19 cellular contexts compared by ENCODE assay signal in the genomic region with DNA sequence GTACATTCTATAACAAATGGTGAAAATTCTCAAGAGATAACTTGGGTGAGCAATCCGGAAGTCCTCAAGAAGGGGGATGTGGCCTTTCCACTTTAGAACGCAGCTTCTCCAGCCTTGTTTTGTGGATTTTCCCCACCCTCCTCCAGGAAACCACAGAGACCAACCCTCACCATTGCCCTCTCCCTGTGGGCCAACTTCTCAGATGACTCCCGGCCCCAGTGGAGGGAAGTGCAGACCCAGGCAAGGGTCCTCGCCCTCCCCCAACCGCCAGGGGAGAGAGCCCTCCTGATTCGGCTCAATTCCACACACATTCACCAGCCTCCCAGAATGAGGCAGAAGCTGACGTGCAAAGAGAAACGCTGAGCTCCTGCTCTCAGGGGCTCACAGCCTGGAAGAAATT.
"Had no signal": no experiment of that assay in that cellular context is flagged by ENCODE, and none has a peak within 500 bp of the region (broad histone marks: within the 10 kb centered on the region; RNA-seq: fewer than 3 reads in every experiment).

No MANE protein-coding gene starts in this region.

- H3K27ac Mint-ChIP-seq: activated naive CD4-positive, alpha-beta T cell treated with anti-CD3 and anti-CD28 coated beads, Interleukin-2, amount 50 U/mL, for 24 hours had no signal

- H3K36me3 Mint-ChIP-seq: activated naive CD4-positive, alpha-beta T cell treated with anti-CD3 and anti-CD28 coated beads, Interleukin-2, amount 50 U/mL, for 24 hours; naive B cell; neural progenitor cell had no signal

- H3K27ac ChIP-seq: body of pancreas, gastrocnemius medialis, neural progenitor cell, ovary, sigmoid colon, thyroid gland had no signal

- H3K36me3 ChIP-seq: gastrocnemius medialis, neural progenitor cell, ovary, sigmoid colon, thyroid gland had no signal

- ATAC-seq: activated CD4-positive, CD25-positive, alpha-beta regulatory T cell treated with anti-CD3 and anti-CD28 coated beads, Interleukin-2, amount 50 U/mL, for 24 hours; body of pancreas; gastrocnemius medialis; left colon had no signal

- H3K9me3 ChIP-seq: body of pancreas, gastrocnemius medialis, ovary, sigmoid colon, thyroid gland had no signal

- DNase-seq: activated CD4-positive, alpha-beta T cell treated with anti-CD3 and anti-CD28 coated beads, Interleukin-2, amount 50 U/mL, for 4 hours; activated effector memory CD4-positive, alpha-beta T cell treated with Interleukin-2 at 50 U/mL for 16 hours; activated T-cell treated with anti-CD3 and anti-CD28 coated beads, Interleukin-2, amount 50 U/mL, for 1 hour; amniotic stem cell; body of pancreas; caudate nucleus; erythroblast; gastrocnemius medialis; left colon; mammary epithelial cell; naive B cell; ovary; sigmoid colon; stimulated activated CD4-positive, alpha-beta T cell treated with anti-CD3 and anti-CD28 coated beads, Interleukin-2, amount 100 ng/mL, for 24 hours; T-helper 2 cell; thyroid gland had no signal

- H3K4me1 Mint-ChIP-seq: activated naive CD4-positive, alpha-beta T cell treated with anti-CD3 and anti-CD28 coated beads, Interleukin-2, amount 50 U/mL, for 24 hours had no signal

- H3K27me3 ChIP-seq: body of pancreas, gastrocnemius medialis, neural progenitor cell, ovary, thyroid gland had no signal

- H3K9me3 Mint-ChIP-seq: activated naive CD4-positive, alpha-beta T cell treated with anti-CD3 and anti-CD28 coated beads, Interleukin-2, amount 50 U/mL, for 24 hours; naive B cell had no signal

- H3K4me3 Mint-ChIP-seq: activated naive CD4-positive, alpha-beta T cell treated with anti-CD3 and anti-CD28 coated beads, Interleukin-2, amount 50 U/mL, for 24 hours; neural progenitor cell had no signal

- H3K4me1 ChIP-seq: body of pancreas, gastrocnemius medialis had no signal

- H3K4me3 ChIP-seq: body of pancreas, gastrocnemius medialis, neural progenitor cell, ovary, sigmoid colon, thyroid gland had no signal
